ENCODE assay signal across 17 cellular contexts in the genomic region with DNA sequence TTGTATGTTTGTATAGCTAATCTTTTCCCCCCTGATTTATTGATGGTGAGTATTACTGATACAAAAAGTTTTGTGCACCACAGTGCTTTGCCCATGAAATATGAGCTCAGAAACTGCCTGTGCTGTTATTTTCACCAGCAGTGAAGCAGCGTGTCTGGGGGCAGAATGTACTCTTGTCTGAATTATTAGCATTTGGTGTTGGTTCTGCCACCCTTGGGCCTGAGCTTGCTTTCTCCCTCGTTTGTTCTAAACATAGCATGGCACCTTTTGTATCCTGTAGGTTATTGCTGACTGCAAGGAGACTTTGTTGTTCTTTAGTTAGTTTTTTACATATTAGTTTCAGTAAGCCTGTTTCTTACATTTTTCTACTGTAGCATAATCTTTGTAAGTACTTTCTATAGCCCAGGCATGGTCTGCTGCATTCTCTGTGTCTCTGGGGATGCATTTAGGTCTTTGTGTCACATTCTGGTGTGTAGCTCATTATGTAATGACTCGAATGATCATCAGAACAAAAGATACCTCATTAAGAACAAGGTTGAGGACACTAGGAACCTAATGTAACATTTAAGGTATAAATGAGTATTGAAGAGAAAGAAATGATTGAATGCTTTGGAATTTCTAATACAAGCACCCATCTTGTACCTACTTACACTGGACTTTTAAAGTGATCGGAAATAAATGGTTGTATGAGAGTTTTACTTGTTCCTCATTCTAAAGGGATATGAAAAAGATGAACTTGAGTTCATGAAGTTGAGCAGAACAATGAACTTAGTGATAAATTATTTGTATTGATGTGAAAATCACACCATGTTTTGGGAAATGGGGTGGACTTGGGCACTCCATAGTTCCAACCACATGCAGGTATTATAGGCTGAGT. TPM values are rescaled to one million over a fixed set of nuclear protein-coding genes. Genes with fewer than 3 reads are reported as not detected.
DNase-seq lines count a peak whose midpoint lies in the region; ATAC-seq and TF ChIP-seq lines count a peak whose summit lies in the region.
"Had no signal": no experiment of that assay in that cellular context is flagged by ENCODE, and none has a peak within 500 bp of the region (broad histone marks: within the 10 kb centered on the region; RNA-seq: fewer than 3 reads in every experiment).

No MANE protein-coding gene starts in this region.

- no peak overlapping the region for H4K8ac ChIP-seq in neuronal stem cell (ENCODE audit: low read depth, low read length)

- intact Hi-C loops in colonic mucosa (cut with DNase I), result no loop called here
- intact Hi-C loops in upper lobe of right lung (cut with DNase I), result no loop called here
- intact Hi-C loops in PC-3 (cut with micrococcal nuclease), result no loop called here

- H3K4me1 ChIP-seq in CD4-positive, CD25-positive, alpha-beta regulatory T cell (ENCODE audit: control insufficient read depth, insufficient read depth, low read length, poor library complexity, severe bottlenecking), result peaks cover 34% of the 10 kb centered on the region
- H3K4me1 ChIP-seq in colonic mucosa, result peaks cover 12% of the 10 kb centered on the region
- H3K4me1 ChIP-seq in neuronal stem cell (ENCODE audit: control insufficient read depth in 2 of 2, insufficient read depth in 1 of 2, low read depth in 1 of 2, low read length in 2 of 2), result peaks cover 2% of the 10 kb centered on the region in 2 donors
- H3K4me1 ChIP-seq in upper lobe of right lung, result peaks cover 28% of the 10 kb centered on the region
- H3K4me1 ChIP-seq in PC-3 (ENCODE audit: insufficient read depth, low read length), result peaks cover 16% of the 10 kb centered on the region; the same call in 1 of the 2 replicates

- no peaks in the 10 kb centered on the region for H3K9me3 ChIP-seq in CD4-positive, CD25-positive, alpha-beta regulatory T cell (ENCODE audit: control insufficient read depth in 2 of 2, low read length in 2 of 2)
- H3K9me3 ChIP-seq in colonic mucosa (no peaks in the 10 kb centered on the region), neuronal stem cell (replicated peaks in 1 of 2; ENCODE audit: control insufficient read depth in 2 of 2, insufficient read depth in 1 of 2, low read depth in 1 of 2, low read length in 2 of 2) (no peaks in the 10 kb centered on the region), upper lobe of right lung (no peaks in the 10 kb centered on the region), PC-3 (ENCODE audit: low read length) (no peaks in the 10 kb centered on the region)
- H3K9me3 ChIP-seq: testis had no signal

- H3F3A ChIP-seq in PC-3 (ENCODE audit: low read length, unreplicated experiment), result no peaks in the 10 kb centered on the region

- peaks cover 21% of the 10 kb centered on the region for H3K36me3 Mint-ChIP-seq in CD4-positive, CD25-positive, alpha-beta regulatory T cell
- H3K36me3 Mint-ChIP-seq in central memory CD8-positive, alpha-beta T cell (ENCODE audit: insufficient read depth), result peaks cover 3% of the 10 kb centered on the region

- H2AFZ ChIP-seq in neuronal stem cell (ENCODE audit: low read length) (no peak overlapping the region), PC-3 (ENCODE audit: low read length) (no peak overlapping the region)

- H3K36me3 ChIP-seq in CD4-positive, CD25-positive, alpha-beta regulatory T cell (ENCODE audit: control insufficient read depth, insufficient read depth, low read length), result peaks cover 8% of the 10 kb centered on the region
- H3K36me3 ChIP-seq in colonic mucosa (no peaks in the 10 kb centered on the region), neuronal stem cell (replicated peaks in 1 of 2; ENCODE audit: control insufficient read depth in 2 of 2, insufficient read depth in 2 of 2, low read length in 2 of 2) (peaks cover 0 to 7% of the 10 kb centered on the region in 2 donors), upper lobe of right lung (no peaks in the 10 kb centered on the region), PC-3 (ENCODE audit: low read depth, low read length) (no peaks in the 10 kb centered on the region)

- no peak overlapping the region for H2AK5ac ChIP-seq in neuronal stem cell (ENCODE audit: low read depth, low read length)

- no peak overlapping the region for H3K23ac ChIP-seq in neuronal stem cell (ENCODE audit: low read depth, low read length, poor library complexity)

- no peak overlapping the region for H3K27ac ChIP-seq in CD4-positive, CD25-positive, alpha-beta regulatory T cell (ENCODE audit: insufficient read depth, low read length, poor library complexity, severe bottlenecking)
- H3K27ac ChIP-seq in colonic mucosa, result no peak overlapping the region
- no peak overlapping the region for H3K27ac ChIP-seq in neuronal stem cell (replicated peaks; ENCODE audit: low read length)
- H3K27ac ChIP-seq in upper lobe of right lung, result no peak overlapping the region
- no peak overlapping the region for H3K27ac ChIP-seq in PC-3 (ENCODE audit: low read length)
- H3K27ac ChIP-seq: testis had no signal

- POLR2A ChIA-PET in PC-3 (lab: Charles Lee; ENCODE audit: unreplicated experiment), result no interaction called here

- no peak for ATAC-seq in CD4-positive, CD25-positive, alpha-beta regulatory T cell (ENCODE audit: low read depth in 2 of 2)
- ATAC-seq in GM19351 (IDR thresholded peaks at IDR 0.05; ENCODE audit: unreplicated experiment) (peak; percentile 71), HG03139 (IDR thresholded peaks at IDR 0.05; ENCODE audit: unreplicated experiment) (peak; percentile 55), upper lobe of right lung (no peak), PC-3 (no peak)
- ATAC-seq in central memory CD8-positive, alpha-beta T cell (replicated peaks; ENCODE audit: extremely low read depth, poor library complexity, severe bottlenecking), result no peak
- ATAC-seq: activated CD4-positive, CD25-positive, alpha-beta regulatory T cell treated with anti-CD3 and anti-CD28 coated beads, Interleukin-2, amount 50 U/mL, for 24 hours; HCT116 had no signal

- no peak overlapping the region for H2BK12ac ChIP-seq in neuronal stem cell (ENCODE audit: low read length)

- H4K91ac ChIP-seq in neuronal stem cell (ENCODE audit: low read depth, low read length, poor library complexity), result no peak overlapping the region

- H3K27me3 ChIP-seq in CD4-positive, CD25-positive, alpha-beta regulatory T cell (ENCODE audit: control insufficient read depth, insufficient read depth, low read length), result no peaks in the 10 kb centered on the region
- H3K27me3 ChIP-seq in colonic mucosa (no peaks in the 10 kb centered on the region), neuronal stem cell (ENCODE audit: control insufficient read depth in 3 of 3, insufficient read depth in 3 of 3, low read depth in 1 of 3, low read length in 3 of 3) (no peaks in the 10 kb centered on the region), upper lobe of right lung (no peaks in the 10 kb centered on the region), PC-3 (ENCODE audit: low read length) (no peaks in the 10 kb centered on the region)
- H3K27me3 ChIP-seq: testis had no signal

- H4K20me1 ChIP-seq in PC-3 (ENCODE audit: low read length), result no peaks in the 10 kb centered on the region

- H3K18ac ChIP-seq in neuronal stem cell (ENCODE audit: low read length), result no peak overlapping the region

- TF ChIP-seq CTCF in colonic mucosa (IDR thresholded peaks at IDR 0.05) (no peak), upper lobe of right lung (IDR thresholded peaks at IDR 0.05) (no peak), PC-3 (conservative IDR thresholded peaks at IDR 0.05; ENCODE audit: low read depth, low read length) (no peak)

- no peak overlapping the region for H2BK120ac ChIP-seq in neuronal stem cell (ENCODE audit: low read depth, low read length)

- no CpG with 5 or more reads among the region's 4 CpGs for WGBS in neuronal stem cell (ENCODE audit: extremely low coverage in 2 of 2, insufficient read length in 2 of 2, insufficient replicate concordance in 1 of 2), 2 donors

- H3K14ac ChIP-seq in neuronal stem cell (ENCODE audit: low read length), result no peak overlapping the region

- no peak overlapping the region for H3K4ac ChIP-seq in neuronal stem cell (ENCODE audit: low read length)

- no peak overlapping the region for H2BK5ac ChIP-seq in neuronal stem cell (ENCODE audit: low read length)

- no peak overlapping the region for H3K4me3 Mint-ChIP-seq in CD4-positive, CD25-positive, alpha-beta regulatory T cell
- no peak overlapping the region for H3K4me3 Mint-ChIP-seq in central memory CD8-positive, alpha-beta T cell

- no TSS peak for BruUV-seq in PC-3 (replicated peaks; lab: Mats Ljungman, UMichigan)

- peak overlapping the region in 2 of 3 donors; percentile 0 to 13 for H3K27ac Mint-ChIP-seq in CD4-positive, CD25-positive, alpha-beta regulatory T cell
- peak overlapping the region; percentile 10 for H3K27ac Mint-ChIP-seq in central memory CD8-positive, alpha-beta T cell (ENCODE audit: low read depth)
- H3K27ac Mint-ChIP-seq: progenitor cell of endocrine pancreas had no signal

- no peak overlapping the region for H3K4me3 ChIP-seq in CD4-positive, CD25-positive, alpha-beta regulatory T cell (ENCODE audit: low read depth, low read length)
- H3K4me3 ChIP-seq in colonic mucosa (no peak overlapping the region), neuronal stem cell (ENCODE audit: low read length in 2 of 2) (no peak overlapping the region), upper lobe of right lung (no peak overlapping the region), PC-3 (ENCODE audit: low read length) (no peak overlapping the region)
- H3K4me3 ChIP-seq: testis had no signal

- H3K9me3 Mint-ChIP-seq in CD4-positive, CD25-positive, alpha-beta regulatory T cell, result no peaks in the 10 kb centered on the region
- H3K9me3 Mint-ChIP-seq in central memory CD8-positive, alpha-beta T cell, result no peaks in the 10 kb centered on the region

- no peak overlapping the region for H3K4me2 ChIP-seq in neuronal stem cell (ENCODE audit: insufficient read depth, low read length, poor library complexity, severe bottlenecking)
- H3K4me2 ChIP-seq in PC-3 (ENCODE audit: low read length), result no peak overlapping the region

- CTCF ChIA-PET in PC-3 (lab: Charles Lee), result no interaction called here

- no peak for DNase-seq in CD4-positive, CD25-positive, alpha-beta regulatory T cell
- DNase-seq in central memory CD8-positive, alpha-beta T cell (ENCODE audit: low spot score in 2 of 2), result no peak
- DNase-seq in colonic mucosa, result no peak
- DNase-seq in neuronal stem cell (ENCODE audit: low spot score), result no peak
- DNase-seq in upper lobe of right lung, result no peak
- DNase-seq in PC-3, result no peak
- DNase-seq: islet precursor cell, Kasumi-1, midbrain, NCI-H146, NCI-H526 treated with DMSO at 0.1 percent for 48 hours, testis had no signal

- H3K79me2 ChIP-seq in PC-3 (ENCODE audit: low read length), result no peaks in the 10 kb centered on the region

- H3K9me2 ChIP-seq in PC-3 (replicated peaks; ENCODE audit: low read length), result no peaks in the 10 kb centered on the region

- H3K4me1 Mint-ChIP-seq in CD4-positive, CD25-positive, alpha-beta regulatory T cell, result peaks cover 14 to 78% (median 65%) of the 10 kb centered on the region in 4 donors
- peaks cover 37% of the 10 kb centered on the region for H3K4me1 Mint-ChIP-seq in central memory CD8-positive, alpha-beta T cell

- H3K79me1 ChIP-seq in neuronal stem cell (ENCODE audit: low read depth, low read length), result peaks cover 2% of the 10 kb centered on the region

- no peak overlapping the region for H2BK15ac ChIP-seq in neuronal stem cell (ENCODE audit: low read length)

- no peaks in the 10 kb centered on the region for H3K27me3 Mint-ChIP-seq in CD4-positive, CD25-positive, alpha-beta regulatory T cell
- no peaks in the 10 kb centered on the region for H3K27me3 Mint-ChIP-seq in central memory CD8-positive, alpha-beta T cell
- H3K27me3 Mint-ChIP-seq: progenitor cell of endocrine pancreas had no signal

- H3K9ac ChIP-seq in colonic mucosa (ENCODE audit: low read depth in 2 of 2, low read length in 2 of 2) (no peak overlapping the region), neuronal stem cell (ENCODE audit: low read depth, low read length, poor library complexity) (no peak overlapping the region), PC-3 (ENCODE audit: low read length) (no peak overlapping the region)

RNA-seq across cellular contexts. Expression of a gene that starts 50.3 kb away (rescaled TPM):
- 116 TPM for total RNA-seq in CD4-positive, CD25-positive, alpha-beta regulatory T cell
- polyA plus RNA-seq in CD4-positive, CD25-positive, alpha-beta regulatory T cell, result 100 to 1,000 TPM; 141 to 148 (median 144) TPM
- total RNA-seq in colonic mucosa (100 to 1,000 TPM; 470 to 592 TPM), upper lobe of right lung (144 TPM), PC-3 (2014; rRNA removed) (263 and 319 TPM in 2 replicates)
- polyA plus RNA-seq in neuronal stem cell (2013, experiment 1 of 2), result 75.0 TPM
- 71.3 TPM for polyA plus RNA-seq in neuronal stem cell (2013, experiment 2 of 2)

Comparison
In these comparisons a context has a peak if more than half of its experiments do, and no peak if none do; other contexts are left out.
1. ATAC-seq: peak in GM19351 (single experiment) and HG03139 (single experiment); none in CD4-positive, CD25-positive, alpha-beta regulatory T cell (0 of 2), central memory CD8-positive, alpha-beta T cell (single experiment), upper lobe of right lung (single experiment) and PC-3 (single experiment).